Comparison of ENCODE assay signal across 23 cellular contexts in the genomic region with DNA sequence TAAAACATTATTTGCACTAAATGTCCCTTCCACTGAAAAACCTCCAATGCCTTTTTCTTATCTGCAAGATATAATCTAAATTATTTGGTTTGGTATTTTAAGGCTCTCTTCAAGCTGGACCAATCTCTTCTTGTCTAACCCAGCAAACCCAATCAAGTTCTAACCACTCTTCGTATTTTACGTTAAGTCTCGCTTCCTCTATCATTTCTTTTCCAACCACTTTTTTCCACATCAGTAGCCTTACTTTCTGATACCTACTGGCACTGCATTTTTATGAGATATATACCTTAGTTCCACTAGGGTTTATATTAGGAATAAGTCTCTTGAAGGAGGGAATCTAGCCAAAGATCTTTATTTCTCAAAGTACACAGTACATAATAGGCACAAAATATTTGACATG. TPM values are rescaled to one million over a fixed set of nuclear protein-coding genes. Genes with fewer than 3 reads are reported as not detected.
DNase-seq lines count a peak whose midpoint lies in the region; ATAC-seq, FAIRE-seq and TF ChIP-seq lines count a peak whose summit lies in the region.
"Had no signal": no experiment of that assay in that cellular context is flagged by ENCODE, and none has a peak within 500 bp of the region (broad histone marks: within the 10 kb centered on the region; RNA-seq: fewer than 3 reads in every experiment).

No MANE protein-coding gene starts in this region.

- ATAC-seq in activated T-cell treated with anti-CD3 and anti-CD28 coated beads, Interleukin-2, amount 50 U/mL, for 72 hours (replicated peaks in 1 of 2), result no peak
- peak; percentile 46 for ATAC-seq in HG02885 (IDR thresholded peaks at IDR 0.05; ENCODE audit: poor library complexity, unreplicated experiment)
- no peak for ATAC-seq in stimulated activated memory B cell treated with anti-CD40 and anti-IgM and Interleukin-4, amounts not matched to agents 10 μg/mL and 1 μg/mL and 100 μg/mL, for 72 hours
- ATAC-seq: A549; CD8-positive, alpha-beta T cell had no signal

- no peak for DNase-seq in activated T-cell treated with anti-CD3 and anti-CD28 coated beads, Interleukin-2, amount 50 U/mL, for 72 hours
- no peak for DNase-seq in activated T-cell treated with anti-CD3 and anti-CD28 coated beads, Interleukin-2, amount 50 U/mL, for 48 hours
- DNase-seq in thyroid gland (no peak), kidney glomerular epithelial cell (lab: John Stamatoyannopoulos, UW) (no peak), hypothalamus (lab: John Stamatoyannopoulos, UW) (no peak), kidney (no peak)
- DNase-seq: AML-193; Caco-2; Calu3; CD4-positive, alpha-beta T cell; CD8-positive, alpha-beta T cell; DMS79 treated with DMSO at 0.1 percent for 48 hours; GF-D8 had no signal

- TF ChIP-seq POLR2A in thyroid gland (IDR thresholded peaks at IDR 0.05), result no peak

- H3K4me3 Mint-ChIP-seq in activated T-cell treated with anti-CD3 and anti-CD28 coated beads, Interleukin-2, amount 50 U/mL, for 72 hours, result no peak overlapping the region
- no peak overlapping the region for H3K4me3 Mint-ChIP-seq in stimulated activated memory B cell treated with anti-CD40 and anti-IgM and Interleukin-4, amounts not matched to agents 10 μg/mL and 1 μg/mL and 100 μg/mL, for 72 hours
- H3K4me3 Mint-ChIP-seq: B cell; CD4-positive, alpha-beta T cell; CD8-positive, alpha-beta T cell had no signal

- H3K9ac ChIP-seq in kidney (ENCODE audit: low read length in 2 of 2), result no peak overlapping the region

- peaks cover 29% of the 10 kb centered on the region for H3K4me1 Mint-ChIP-seq in activated T-cell treated with anti-CD3 and anti-CD28 coated beads, Interleukin-2, amount 50 U/mL, for 72 hours (ENCODE audit: low read depth)
- H3K4me1 Mint-ChIP-seq in stimulated activated memory B cell treated with anti-CD40 and anti-IgM and Interleukin-4, amounts not matched to agents 10 μg/mL and 1 μg/mL and 100 μg/mL, for 72 hours, result peaks cover 44% of the 10 kb centered on the region

- H3K27me3 Mint-ChIP-seq in activated T-cell treated with anti-CD3 and anti-CD28 coated beads, Interleukin-2, amount 50 U/mL, for 72 hours (ENCODE audit: low read depth), result no peaks in the 10 kb centered on the region
- H3K27me3 Mint-ChIP-seq in stimulated activated memory B cell treated with anti-CD40 and anti-IgM and Interleukin-4, amounts not matched to agents 10 μg/mL and 1 μg/mL and 100 μg/mL, for 72 hours, result no peaks in the 10 kb centered on the region
- H3K27me3 Mint-ChIP-seq: B cell; CD4-positive, alpha-beta T cell had no signal

- no peak for TF ChIP-seq CTCF in thyroid gland (IDR thresholded peaks at IDR 0.05)
- no peak for TF ChIP-seq CTCF in kidney (IDR thresholded peaks at IDR 0.05; ENCODE audit: borderline replicate concordance, extremely low read depth, insufficient read depth)

- H3K36me3 ChIP-seq in thyroid gland (no peaks in the 10 kb centered on the region), kidney (ENCODE audit: control insufficient read depth in 1 of 2, insufficient read depth in 2 of 2, low read length in 2 of 2) (peaks cover 4 to 5% of the 10 kb centered on the region in 2 donors)

- no peak for FAIRE-seq in kidney (lab: Jason Lieb, UNC)
- FAIRE-seq: A549, D721Med, G401.6, GM12891, GM19239 had no signal

- H3K27ac ChIP-seq in thyroid gland (peak overlapping the region; percentile 45 to 73 (median 72)), kidney (ENCODE audit: low read depth in 2 of 2, low read length in 2 of 2) (no peak overlapping the region)
- H3K27ac ChIP-seq: 22Rv1, A549, C4-2B had no signal

- H3K4me1 ChIP-seq in thyroid gland (peaks cover 34 to 52% of the 10 kb centered on the region in 2 donors), kidney (ENCODE audit: control insufficient read depth in 1 of 2, insufficient read depth in 1 of 2, low read depth in 1 of 2, low read length in 2 of 2) (peaks cover 0 to 20% of the 10 kb centered on the region in 2 donors)
- H3K4me1 ChIP-seq: A549, Caco-2 had no signal

- no peaks in the 10 kb centered on the region for H3K27me3 ChIP-seq in thyroid gland

- no peak overlapping the region for H3K4me3 ChIP-seq in thyroid gland (replicated peaks in 1 of 3)
- no peak overlapping the region for H3K4me3 ChIP-seq in kidney (ENCODE audit: low read length in 2 of 2)
- H3K4me3 ChIP-seq: A549 had no signal

- 89 to 95% methylated on average over 3 of the region's 3 CpGs for WGBS in thyroid gland, 2 donors

- H3K36me3 Mint-ChIP-seq in activated T-cell treated with anti-CD3 and anti-CD28 coated beads, Interleukin-2, amount 50 U/mL, for 72 hours (ENCODE audit: insufficient read depth in 2 of 2), result peaks cover 0 to 15% of the 10 kb centered on the region in 2 donors
- H3K36me3 Mint-ChIP-seq in stimulated activated memory B cell treated with anti-CD40 and anti-IgM and Interleukin-4, amounts not matched to agents 10 μg/mL and 1 μg/mL and 100 μg/mL, for 72 hours, result peaks cover 37% of the 10 kb centered on the region

- no peaks in the 10 kb centered on the region for H3K9me3 ChIP-seq in thyroid gland
- no peaks in the 10 kb centered on the region for H3K9me3 ChIP-seq in kidney (ENCODE audit: control insufficient read depth in 1 of 2, low read length in 2 of 2)
- H3K9me3 ChIP-seq: A549, Caco-2 had no signal

- intact Hi-C loops in thyroid gland (cut with DNase I), result no loop called here
- intact Hi-C loops in kidney (cut with DNase I), result no loop called here

- H3K9me3 Mint-ChIP-seq in activated T-cell treated with anti-CD3 and anti-CD28 coated beads, Interleukin-2, amount 50 U/mL, for 72 hours, result no peaks in the 10 kb centered on the region
- no peaks in the 10 kb centered on the region for H3K9me3 Mint-ChIP-seq in stimulated activated memory B cell treated with anti-CD40 and anti-IgM and Interleukin-4, amounts not matched to agents 10 μg/mL and 1 μg/mL and 100 μg/mL, for 72 hours
- H3K9me3 Mint-ChIP-seq: CD4-positive, alpha-beta T cell; CD8-positive, alpha-beta T cell had no signal

- H3K27ac Mint-ChIP-seq in activated T-cell treated with anti-CD3 and anti-CD28 coated beads, Interleukin-2, amount 50 U/mL, for 72 hours, result peak overlapping the region; percentile 8
- H3K27ac Mint-ChIP-seq in stimulated activated memory B cell treated with anti-CD40 and anti-IgM and Interleukin-4, amounts not matched to agents 10 μg/mL and 1 μg/mL and 100 μg/mL, for 72 hours, result peak overlapping the region; percentile 52
- H3K27ac Mint-ChIP-seq: B cell; CD4-positive, alpha-beta T cell; CD8-positive, alpha-beta T cell had no signal

RNA-seq across cellular contexts. Expression of a gene that starts 19.1 kb away (rescaled TPM):
- 10 to 100 TPM; 16.5 to 19.0 TPM for total RNA-seq in activated T-cell treated with anti-CD3 and anti-CD28 coated beads, Interleukin-2, amount 50 U/mL, for 72 hours
- total RNA-seq in thyroid gland (10 to 100 TPM; 33.1 to 49.9 (median 42.8) TPM), kidney (25.8 TPM)
- polyA plus RNA-seq in kidney (ENCODE audit: insufficient read depth, low read depth, low replicate concordance), result 7.6 TPM

Comparison
In these comparisons a context has a peak if more than half of its experiments do, and no peak if none do; other contexts are left out.
1. H3K27ac ChIP-seq: peak in thyroid gland (3 of 3); none in kidney (0 of 2).